ENCODE assay signal across 8 cellular contexts in the genomic region with DNA sequence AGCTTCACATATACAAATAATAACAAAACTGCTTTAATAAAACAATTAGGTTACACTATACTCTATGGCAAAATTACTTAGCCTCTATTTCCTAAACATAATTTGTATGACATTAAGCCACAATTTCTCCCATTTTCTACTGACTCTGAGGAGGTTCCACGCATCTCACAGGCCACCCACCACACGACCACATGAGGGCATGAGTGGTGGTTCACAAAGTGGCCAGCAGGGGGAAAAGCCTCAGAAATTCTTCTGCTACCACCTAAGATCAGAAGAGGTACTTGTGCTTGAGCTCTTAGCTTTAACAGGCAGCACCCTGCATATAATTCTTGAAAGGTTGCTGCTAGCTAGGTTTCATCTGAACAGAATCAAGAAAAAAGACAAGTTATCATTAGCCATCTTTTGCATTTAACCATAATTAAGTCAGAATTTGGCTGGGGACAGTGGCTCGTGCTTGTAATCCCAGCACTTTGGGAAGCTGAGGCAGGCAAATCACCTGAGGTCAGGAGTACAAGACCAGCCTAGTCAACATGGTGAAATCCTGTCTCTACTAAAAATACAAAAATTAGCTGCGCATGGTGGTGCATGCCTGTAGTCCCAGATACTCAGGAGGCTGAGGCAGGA. TPM values are rescaled to one million over a fixed set of nuclear protein-coding genes. Genes with fewer than 3 reads are reported as not detected.
DNase-seq lines count a peak whose midpoint lies in the region; ATAC-seq and TF ChIP-seq lines count a peak whose summit lies in the region.

No MANE protein-coding gene starts in this region.

- H2AFZ ChIP-seq in OCI-LY7 (ENCODE audit: low read length), result no peak overlapping the region

- H3K4me1 ChIP-seq in OCI-LY7 (ENCODE audit: insufficient read depth, low read length, poor library complexity, severe bottlenecking) (peaks cover 45% of the 10 kb centered on the region), psoas muscle (peaks cover 3% of the 10 kb centered on the region)

- H3K36me3 ChIP-seq in OCI-LY7 (ENCODE audit: insufficient read depth, low read length) (peaks cover 85% of the 10 kb centered on the region), psoas muscle (ENCODE audit: insufficient read depth in 1 of 2, low read depth in 1 of 2) (peaks cover 0 to 56% of the 10 kb centered on the region in 2 donors)

- intact Hi-C loops in OCI-LY7 (cut with micrococcal nuclease; ENCODE audit: unreplicated experiment), result no loop called here
- intact Hi-C loops in psoas muscle (cut with DNase I), result no loop called here

- H3K9me2 ChIP-seq in OCI-LY7 (ENCODE audit: insufficient read depth, low read length), result no peaks in the 10 kb centered on the region

- peaks cover 22% of the 10 kb centered on the region for H4K20me1 ChIP-seq in OCI-LY7 (ENCODE audit: insufficient read depth, low read length)

- 59 to 63% (median 60%) methylated on average over 4 of the region's 4 CpGs for WGBS in psoas muscle, 3 donors

- H3K9me3 ChIP-seq in OCI-LY7 (ENCODE audit: low read length) (no peaks in the 10 kb centered on the region), psoas muscle (no peaks in the 10 kb centered on the region)

- H3K27ac ChIP-seq in OCI-LY7 (ENCODE audit: low read depth, low read length, poor library complexity, severe bottlenecking), result peak overlapping the region; percentile 26
- H3K27ac ChIP-seq in psoas muscle, result no peak overlapping the region

- DNase-seq in D341Med (ENCODE audit: low spot score) (peak; percentile 74), OCI-LY7 (ENCODE audit: low spot score) (peak; percentile 82), fibroblast of villous mesenchyme (ENCODE audit: low read depth) (peak; percentile 68), psoas muscle (peak; percentile 40 to 63), GOT3 (lab: John Stamatoyannopoulos, UW) (no peak)
- DNase-seq in activated T-cell treated with anti-CD3 and anti-CD28 coated beads, Interleukin-2, amount 50 U/mL, for 4 hours, result peak; percentile 72

- POLR2A ChIA-PET in OCI-LY7 (lab: Charles Lee), result interaction anchor here (0.6 to 3.3 kb wide), 8 partner anchors 8 to 352 kb away, joined by 3 to 21 read pairs (median 7); a partner anchor contains a TSS

- CTCF ChIA-PET in OCI-LY7 (lab: Charles Lee; ENCODE audit: unreplicated experiment), result interaction anchor here (0.8 to 1.6 kb wide), 5 partner anchors 8 to 576 kb away, joined by 3 to 6 read pairs (median 4); no protein-coding TSS in a partner anchor

- TF ChIP-seq CTCF in OCI-LY7 (conservative IDR thresholded peaks at IDR 0.05; ENCODE audit: low read length) (peak; percentile 93), fibroblast of villous mesenchyme (IDR thresholded peaks at IDR 0.05; ENCODE audit: insufficient read depth, low read depth, low read length) (peak; percentile 91), psoas muscle (IDR thresholded peaks at IDR 0.05) (peak; percentile 68)

- H3K27me3 ChIP-seq in psoas muscle (ENCODE audit: insufficient read depth in 3 of 3, low read length in 2 of 3), result no peaks in the 10 kb centered on the region

- peaks cover 31% of the 10 kb centered on the region for H3K36me3 Mint-ChIP-seq in activated T-cell treated with anti-CD3 and anti-CD28 coated beads, Interleukin-2, amount 50 U/mL, for 4 hours (ENCODE audit: insufficient read depth)

- BruUV-seq in OCI-LY7 (replicated peaks; lab: Mats Ljungman, UMichigan), result no TSS peak

- peaks cover 96% of the 10 kb centered on the region for H3K79me2 ChIP-seq in OCI-LY7 (ENCODE audit: insufficient read depth, low read depth, low read length)

- ATAC-seq in GM19455 (IDR thresholded peaks at IDR 0.05; ENCODE audit: unreplicated experiment) (peak; percentile 92), HG03520 (IDR thresholded peaks at IDR 0.05; ENCODE audit: unreplicated experiment) (peak; percentile 91), psoas muscle (peak in 3 of 4 donors; percentile 65 to 74 (median 68))
- ATAC-seq in activated T-cell treated with anti-CD3 and anti-CD28 coated beads, Interleukin-2, amount 50 U/mL, for 4 hours, result peak; percentile 98 to 99

- H3K9me3 Mint-ChIP-seq in activated T-cell treated with anti-CD3 and anti-CD28 coated beads, Interleukin-2, amount 50 U/mL, for 4 hours, result no peaks in the 10 kb centered on the region

- H3K4me3 ChIP-seq in OCI-LY7 (ENCODE audit: low read depth, low read length, poor library complexity, severe bottlenecking) (no peak overlapping the region), fibroblast of villous mesenchyme (ENCODE audit: low read depth, low read length) (no peak overlapping the region), psoas muscle (no peak overlapping the region)

- peak overlapping the region; percentile 34; the same call in 1 of the 2 replicates for H3K4me2 ChIP-seq in OCI-LY7 (ENCODE audit: low read length)

- H3K4me3 Mint-ChIP-seq in activated T-cell treated with anti-CD3 and anti-CD28 coated beads, Interleukin-2, amount 50 U/mL, for 4 hours, result peak overlapping the region; percentile 61

- H3K4me1 Mint-ChIP-seq in activated T-cell treated with anti-CD3 and anti-CD28 coated beads, Interleukin-2, amount 50 U/mL, for 4 hours (ENCODE audit: low read depth), result peaks cover 52% of the 10 kb centered on the region

- no peaks in the 10 kb centered on the region for H3K27me3 Mint-ChIP-seq in activated T-cell treated with anti-CD3 and anti-CD28 coated beads, Interleukin-2, amount 50 U/mL, for 4 hours (ENCODE audit: low read depth)

RNA-seq across cellular contexts. Expression of a gene that starts 7.7 kb away (rescaled TPM):
- total RNA-seq in OCI-LY7 (2014; rRNA removed; shearing (Covaris generic)), result 64.1 and 79.3 TPM in 2 replicates
- total RNA-seq in OCI-LY7 (2022), result 129 and 130 TPM in 2 replicates
- 100 to 1,000 TPM; 102 to 116 (median 115) TPM for total RNA-seq in activated T-cell treated with anti-CD3 and anti-CD28 coated beads, Interleukin-2, amount 50 U/mL, for 4 hours
- 3.5 and 13.9 TPM in 2 replicates for total RNA-seq in fibroblast of villous mesenchyme
- total RNA-seq in psoas muscle, result 1 to 10 TPM; 2.4 to 4.7 (median 2.7) TPM
- polyA plus RNA-seq in psoas muscle, result 1 to 10 TPM in 2 of 3 donors, under 1 TPM in 1; 0.73 to 3.4 (median 3.0) TPM

RNA-seq across cellular contexts. Expression of a gene that starts 10.9 kb away (rescaled TPM):
- 36.9 and 38.7 TPM in 2 replicates for total RNA-seq in OCI-LY7 (2014; rRNA removed; shearing (Covaris generic))
- total RNA-seq in OCI-LY7 (2022) (50.9 and 60.5 TPM in 2 replicates), fibroblast of villous mesenchyme (54.4 and 68.7 TPM in 2 replicates), psoas muscle (10 to 100 TPM; 68.3 to 94.1 (median 79.4) TPM)
- total RNA-seq in activated T-cell treated with anti-CD3 and anti-CD28 coated beads, Interleukin-2, amount 50 U/mL, for 4 hours, result 10 to 100 TPM; 54.8 to 60.4 (median 54.9) TPM
- polyA plus RNA-seq in psoas muscle, result 10 to 100 TPM; 27.8 to 88.7 (median 49.4) TPM

RNA-seq across cellular contexts. Expression of a gene that starts 54.5 kb away (rescaled TPM):
- total RNA-seq in OCI-LY7 (2014; rRNA removed; shearing (Covaris generic)), result 3.1 and 3.4 TPM in 2 replicates
- total RNA-seq in OCI-LY7 (2022) (3.3 and 3.5 TPM in 2 replicates), fibroblast of villous mesenchyme (2.2 and 2.9 TPM in 2 replicates), psoas muscle (1 to 10 TPM; 1.1 to 5.7 (median 3.8) TPM)
- 1 to 10 TPM; 3.5 to 4.3 (median 3.6) TPM for total RNA-seq in activated T-cell treated with anti-CD3 and anti-CD28 coated beads, Interleukin-2, amount 50 U/mL, for 4 hours
- polyA plus RNA-seq in psoas muscle, result 10 to 100 TPM in 1 of 3 donors, 1 to 10 TPM in 2; 1.3 to 21.2 (median 1.9) TPM
